ENCODE assay signal across 8 cellular contexts in genomic region chrX:118727686-118728339, GRCh38. TPM values are rescaled to one million over a fixed set of nuclear protein-coding genes. Genes with fewer than 3 reads are reported as not detected.
DNase-seq lines count a peak whose midpoint lies in the region; ATAC-seq, FAIRE-seq and TF ChIP-seq lines count a peak whose summit lies in the region.

No MANE protein-coding gene starts in this region.

- no peak overlapping the region for H3K9ac ChIP-seq in MM.1S (ENCODE audit: low read length)

- H3K36me3 ChIP-seq in MM.1S (replicated peaks; ENCODE audit: insufficient read depth, low read length) (no peaks in the 10 kb centered on the region), lung (ENCODE audit: control insufficient read depth in 2 of 2, insufficient read depth in 2 of 2, low read length in 2 of 2) (no peaks in the 10 kb centered on the region), tibial nerve (no peaks in the 10 kb centered on the region)

- TF ChIP-seq POLR2A in tibial nerve (IDR thresholded peaks at IDR 0.05) (no peak), H54 (IDR thresholded peaks at IDR 0.05; ENCODE audit: low read depth, low read length) (no peak)

- H3K27me3 ChIP-seq in MM.1S (replicated peaks; ENCODE audit: insufficient read depth, low read length) (no peaks in the 10 kb centered on the region), lung (ENCODE audit: control insufficient read depth, insufficient read depth) (no peaks in the 10 kb centered on the region), tibial nerve (no peaks in the 10 kb centered on the region)

- H3K4me1 ChIP-seq in MM.1S (ENCODE audit: low read length) (peaks cover 8% of the 10 kb centered on the region), lung (ENCODE audit: control insufficient read depth in 2 of 2, insufficient read depth in 2 of 2, low read length in 2 of 2) (peaks cover 3 to 4% of the 10 kb centered on the region in 2 donors), tibial nerve (peaks cover 0 to 33% (median 2%) of the 10 kb centered on the region in 4 donors)

- peak overlapping the region; percentile 27; the same call in 1 of the 2 replicates for H3K4me2 ChIP-seq in MM.1S (ENCODE audit: low read depth, low read length)

- no peak for TF ChIP-seq CTCF in MM.1S (IDR thresholded peaks at IDR 0.05; ENCODE audit: low read length)
- TF ChIP-seq CTCF in coronary artery (IDR thresholded peaks at IDR 0.05): no peak
- TF ChIP-seq CTCF in lung (IDR thresholded peaks at IDR 0.05; ENCODE audit: control extremely low read depth, extremely low read depth): no peak
- TF ChIP-seq CTCF in tibial nerve (IDR thresholded peaks at IDR 0.05): no peak

- H3K27ac ChIP-seq in MM.1S (ENCODE audit: low read length) (no peak overlapping the region), coronary artery (peak overlapping the region; percentile 89 to 96), lung (ENCODE audit: low read depth in 1 of 2, low read length in 1 of 2) (peak overlapping the region; percentile 74 to 90), tibial nerve (peak overlapping the region; percentile 62 to 93 (median 88))

- no peak for FAIRE-seq in H54 (lab: Jason Lieb, UNC)

- 1 to 37% methylated on average over 31 to 73 of the region's 73 CpGs for WGBS in lung, 2 donors
- 1 to 61% methylated on average over 28 to 55 of the region's 73 CpGs for WGBS in tibial nerve, 2 donors

- peak; percentile 1 for DNase-seq in stimulated activated CD4-positive, alpha-beta T cell treated with anti-CD3 and anti-CD28 coated beads, Interleukin-4, amount 100 ng/mL, for 1 hour
- no peak for DNase-seq in stimulated activated CD4-positive, alpha-beta T cell treated with anti-CD3 and anti-CD28 coated beads, Interleukin-4, amount 100 ng/mL, for 24 hours
- no peak for DNase-seq in MM.1S
- peak; percentile 81 for DNase-seq in coronary artery (ENCODE audit: low spot score)
- peak; percentile 35 for DNase-seq in lung (ENCODE audit: low spot score)
- DNase-seq in tibial nerve (ENCODE audit: low spot score in 2 of 2): no peak
- no peak for DNase-seq in NCI-H226
- DNase-seq in H54 (ENCODE audit: insufficient read length, low spot score): no peak

- ATAC-seq in lung (ENCODE audit: insufficient read depth, low FRiP score): no peak

- peak in 1 of 2 donors; percentile 28 for TF ChIP-seq EP300 in tibial nerve (IDR thresholded peaks at IDR 0.05)

- H3K4me3 ChIP-seq in MM.1S (ENCODE audit: low read length) (peak overlapping the region; percentile 44; the same call in 1 of the 2 replicates), coronary artery (peak overlapping the region; percentile 79), lung (peak overlapping the region; percentile 66), tibial nerve (peak overlapping the region; percentile 50 to 84 (median 54))

- H3K79me2 ChIP-seq in MM.1S (ENCODE audit: low read length): no peaks in the 10 kb centered on the region

- no peaks in the 10 kb centered on the region for H3F3A ChIP-seq in MM.1S (ENCODE audit: insufficient read depth, low read length)

- no peak overlapping the region for H2AFZ ChIP-seq in MM.1S (ENCODE audit: low read length)

- H3K9me3 ChIP-seq in MM.1S (replicated peaks; ENCODE audit: insufficient read depth, low read length) (no peaks in the 10 kb centered on the region), lung (ENCODE audit: control insufficient read depth in 2 of 2, insufficient read depth in 1 of 2, low read length in 1 of 2) (peaks cover 0 to 2% of the 10 kb centered on the region in 2 donors), tibial nerve (no peaks in the 10 kb centered on the region)

- no peaks in the 10 kb centered on the region for H3K9me2 ChIP-seq in MM.1S (replicated peaks; ENCODE audit: insufficient read depth, low read length)

- H4K20me1 ChIP-seq in MM.1S (ENCODE audit: insufficient read depth, low read length): no peaks in the 10 kb centered on the region

RNA-seq across cellular contexts. Expression of gene IL13RA1, which starts 0.4 kb away (rescaled TPM):
- total RNA-seq in lung (10 to 100 TPM; 61.1 to 64.0 TPM), tibial nerve (10 to 100 TPM; 34.8 to 61.2 (median 46.9) TPM)
- polyA plus RNA-seq in lung: 10 to 100 TPM; 23.4 to 56.9 TPM

Comparison
In these comparisons a context has a peak if more than half of its experiments do, and no peak if none do; other contexts are left out.
1. DNase-seq: peak in stimulated activated CD4-positive, alpha-beta T cell treated with anti-CD3 and anti-CD28 coated beads, Interleukin-4, amount 100 ng/mL, for 1 hour (single experiment), coronary artery (single experiment) and lung (single experiment); none in stimulated activated CD4-positive, alpha-beta T cell treated with anti-CD3 and anti-CD28 coated beads, Interleukin-4, amount 100 ng/mL, for 24 hours (single experiment), MM.1S (single experiment), tibial nerve (0 of 2), NCI-H226 (single experiment) and H54 (single experiment).
2. Peak in every context shown above with its lines, with median percentiles within 50 percentile points of each other: H3K4me3 ChIP-seq.